ENCODE assay signal across 1 cellular context in genomic region chrX:40108084-40108958, GRCh38.
TF ChIP-seq lines count a peak whose summit lies in the region.

No MANE protein-coding gene starts in this region.

TF ChIP-seq in K562, 482 proteins besides CTCF, POLR2A, EP300 and RAD21 (continued from another document):
- peak; percentile 44; the same call in 1 of the 2 replicates for TF ChIP-seq MGA (IDR thresholded peaks at IDR 0.05)
- 0 out of 2 replicates have a peak, but pooled peaks have one; percentile 48 for TF ChIP-seq CBFB (CRISPR knock-in tag; IDR thresholded peaks at IDR 0.05)
- peak; percentile 13 for TF ChIP-seq CCNT2 (IDR thresholded peaks at IDR 0.05; ENCODE audit: borderline replicate concordance, extremely low read depth, insufficient read length, low read depth, low read length)
- TF ChIP-seq HDAC8 (tag; IDR thresholded peaks at IDR 0.05) = no peak
- peak; percentile 53 for TF ChIP-seq ZNF592 (IDR thresholded peaks at IDR 0.05)
- no peak for TF ChIP-seq TAF15 (IDR thresholded peaks at IDR 0.05; ENCODE audit: low read depth, low read length)
- 0 out of 2 replicates have a peak, but pooled peaks have one; percentile 8 for TF ChIP-seq GATA2 (CRISPR knock-in tag; IDR thresholded peaks at IDR 0.05)
- no peak for TF ChIP-seq GTF2B (IDR thresholded peaks at IDR 0.05; ENCODE audit: extremely low read depth, insufficient read length)
- peak; percentile 18; the same call in 1 of the 2 replicates for TF ChIP-seq EP400 (IDR thresholded peaks at IDR 0.05)
- 0 out of 2 replicates have a peak, but pooled peaks have one; percentile 8 for TF ChIP-seq TFAP4 (CRISPR knock-in tag; IDR thresholded peaks at IDR 0.05; ENCODE audit: borderline replicate concordance)
- no peak; the same call in 1 of the 2 replicates for TF ChIP-seq EGR1 (conservative IDR thresholded peaks at IDR 0.05)
- no peak for TF ChIP-seq MTA3 (IDR thresholded peaks at IDR 0.05; ENCODE audit: borderline replicate concordance)
- TF ChIP-seq POLR2G (IDR thresholded peaks at IDR 0.05; ENCODE audit: low read depth, low read length) = peak; percentile 70
- TF ChIP-seq RBFOX2 (IDR thresholded peaks at IDR 0.05; ENCODE audit: low read depth, low read length) = peak; percentile 74
- TF ChIP-seq PHF8 (IDR thresholded peaks at IDR 0.05; ENCODE audit: borderline replicate concordance, low read length) = peak; percentile 45; the same call in 1 of the 2 replicates
- TF ChIP-seq ZBTB11 (CRISPR knock-in tag; IDR thresholded peaks at IDR 0.05) = 0 out of 6 replicates have a peak, but pooled peaks of 1 of the 3 experiments have one; percentile 11
- TF ChIP-seq ZNF143 (CRISPR knock-in tag; IDR thresholded peaks at IDR 0.05) = no peak
- TF ChIP-seq ZNF197 (CRISPR knock-in tag; IDR thresholded peaks at IDR 0.05; ENCODE audit: low read depth) = no peak
